Comparison of ENCODE assay signal across 21 cellular contexts in genomic region chr5:149007174-149007573, GRCh38. TPM values are rescaled to one million over a fixed set of nuclear protein-coding genes. Genes with fewer than 3 reads are reported as not detected.
A peak's percentile ranks its signal among the peaks of the same experiment; 100 is the strongest.
DNase-seq lines count a peak whose midpoint lies in the region; ATAC-seq, FAIRE-seq and TF ChIP-seq lines count a peak whose summit lies in the region.
"Had no signal": no experiment of that assay in that cellular context is flagged by ENCODE, and none has a peak within 500 bp of the region (broad histone marks: within the 10 kb centered on the region; RNA-seq: fewer than 3 reads in every experiment).

No MANE protein-coding gene starts in this region.

- no peaks in the 10 kb centered on the region for H3K27me3 ChIP-seq in A673 (replicated peaks; ENCODE audit: insufficient read depth, low read depth, low read length, poor library complexity)
- H3K27me3 ChIP-seq: gastroesophageal sphincter had no signal

- H3K9me3 ChIP-seq in A673 (ENCODE audit: low read depth, low read length, poor library complexity, severe bottlenecking) = no peaks in the 10 kb centered on the region
- H3K9me3 ChIP-seq: gastroesophageal sphincter had no signal

- CTCF ChIA-PET in A673 (lab: Charles Lee) = no interaction called here

- H3K36me3 ChIP-seq in A673 (ENCODE audit: insufficient read depth, low read length, poor library complexity, severe bottlenecking) = no peaks in the 10 kb centered on the region
- H3K36me3 ChIP-seq: gastroesophageal sphincter had no signal

- no peak for FAIRE-seq in H54 (lab: Jason Lieb, UNC)
- FAIRE-seq: A204.1, colon had no signal

- intact Hi-C loops in A673 (cut with micrococcal nuclease; ENCODE audit: unreplicated experiment) = no loop called here

- DNase-seq in A673 (ENCODE audit: low spot score) (peak; percentile 55), HCEC 1CT (peak; percentile 84), fibroblast of mammary gland (ENCODE audit: low read depth) (peak; percentile 77), ureter (ENCODE audit: low spot score) (no peak), H54 (ENCODE audit: insufficient read length, low spot score) (no peak)
- DNase-seq in stimulated activated CD4-positive, alpha-beta T cell treated with anti-CD3 and anti-CD28 coated beads, Interleukin-12 subunit alpha, Interleukin-12 subunit beta, amount 100 ng/mL, for 4 hours = no peak
- DNase-seq: activated B cell treated with CpG ODN at 0.5 μM for 24 hours; activated CD4-positive, alpha-beta memory T cell treated with anti-CD3 and anti-CD28 coated beads, Interleukin-2, amount 10 ng/mL, durations not matched to agents 7 days and 5 days; activated naive CD4-positive, alpha-beta T cell treated with anti-CD3 and anti-CD28 coated beads for 36 hours; CD4-positive, CD25-positive, alpha-beta regulatory T cell; left cardiac atrium; midbrain; NCI-H1436 treated with DMSO at 0.1 percent for 48 hours; NCI-H2171; SIG-M5; T-helper 2 cell had no signal

- no peak for TF ChIP-seq POLR2A in H54 (IDR thresholded peaks at IDR 0.05; ENCODE audit: low read depth, low read length)

- POLR2A ChIA-PET in A673 (lab: Charles Lee; ENCODE audit: low non-redundant PET) = no interaction called here

- TF ChIP-seq CTCF in A673 (conservative IDR thresholded peaks at IDR 0.05; ENCODE audit: low read depth, low read length) (no peak), fibroblast of mammary gland (conservative IDR thresholded peaks at IDR 0.05; ENCODE audit: control insufficient read depth, insufficient read depth, low read depth, low read length) (no peak)

- peaks cover 3% of the 10 kb centered on the region for H3K4me1 ChIP-seq in A673 (ENCODE audit: insufficient read depth, low read length, poor library complexity, severe bottlenecking)

- ATAC-seq in SK-N-SH treated with all-trans-retinoic acid at 6 μM for 48 hours (peak; percentile 66), GM21381 (IDR thresholded peaks at IDR 0.05; ENCODE audit: unreplicated experiment) (no peak)
- ATAC-seq: gastroesophageal sphincter, left cardiac atrium had no signal

- no peak overlapping the region for H3K27ac ChIP-seq in A673 (ENCODE audit: low read depth, low read length, poor library complexity, severe bottlenecking)
- H3K27ac ChIP-seq: gastroesophageal sphincter had no signal

- H3K4me3 ChIP-seq in A673 (ENCODE audit: low read depth, low read length, poor library complexity, severe bottlenecking) = no peak overlapping the region
- no peak overlapping the region for H3K4me3 ChIP-seq in fibroblast of mammary gland (ENCODE audit: control insufficient read depth, low read depth, low read length)
- H3K4me3 ChIP-seq: gastroesophageal sphincter had no signal

- BruUV-seq in A673 (replicated peaks; lab: Mats Ljungman, UMichigan) = no TSS peak

TF ChIP-seq in SK-N-SH treated with all-trans-retinoic acid at 6 μM for 48 hours, 23 proteins besides CTCF, POLR2A, EP300 and RAD21:
- TF ChIP-seq TOX (CRISPR knock-in tag; IDR thresholded peaks at IDR 0.05; ENCODE audit: borderline replicate concordance) (0 out of 2 replicates have a peak, but pooled peaks have one; percentile 38), ARNTL (CRISPR knock-in tag; IDR thresholded peaks at IDR 0.05; ENCODE audit: borderline replicate concordance, low read depth) (no peak), POU6F1 (CRISPR knock-in tag; IDR thresholded peaks at IDR 0.05; ENCODE audit: borderline replicate concordance, low read depth) (no peak), ISL1 (CRISPR knock-in tag; IDR thresholded peaks at IDR 0.05) (peak; percentile 80), ESRRG (CRISPR knock-in tag; IDR thresholded peaks at IDR 0.05) (no peak), PATZ1 (CRISPR knock-in tag; IDR thresholded peaks at IDR 0.05; ENCODE audit: borderline replicate concordance) (0 out of 2 replicates have a peak, but pooled peaks have one; percentile 36), ZFP3 (CRISPR knock-in tag; IDR thresholded peaks at IDR 0.05) (no peak)

RNA-seq across cellular contexts. Expression of gene SH3TC2, which starts 55.7 kb away (rescaled TPM):
- 1.3 and 2.5 TPM in 2 replicates for total RNA-seq in A673 (2021)
- 70.0 TPM for total RNA-seq in ureter
- total RNA-seq: activated B cell treated with CpG ODN at 0.5 μM for 24 hours; activated CD4-positive, alpha-beta memory T cell treated with anti-CD3 and anti-CD28 coated beads, Interleukin-2, amount 10 ng/mL, durations not matched to agents 7 days and 5 days; activated naive CD4-positive, alpha-beta T cell treated with anti-CD3 and anti-CD28 coated beads for 36 hours had no signal

Comparison
In these comparisons a context has a peak if more than half of its experiments do, and no peak if none do; other contexts are left out.
1. DNase-seq: peak in A673 (single experiment), HCEC 1CT (single experiment) and fibroblast of mammary gland (single experiment); none in ureter (single experiment), H54 (single experiment) and stimulated activated CD4-positive, alpha-beta T cell treated with anti-CD3 and anti-CD28 coated beads, Interleukin-12 subunit alpha, Interleukin-12 subunit beta, amount 100 ng/mL, for 4 hours (single experiment).
2. RNA of gene SH3TC2, which starts 55.7 kb away (total RNA-seq): 70.0 TPM in ureter (single experiment); 1.3 to 2.5 TPM in A673; every median in the first group is over 10 times any median in the second.